8 cellular contexts compared by ENCODE assay signal in the genomic region with DNA sequence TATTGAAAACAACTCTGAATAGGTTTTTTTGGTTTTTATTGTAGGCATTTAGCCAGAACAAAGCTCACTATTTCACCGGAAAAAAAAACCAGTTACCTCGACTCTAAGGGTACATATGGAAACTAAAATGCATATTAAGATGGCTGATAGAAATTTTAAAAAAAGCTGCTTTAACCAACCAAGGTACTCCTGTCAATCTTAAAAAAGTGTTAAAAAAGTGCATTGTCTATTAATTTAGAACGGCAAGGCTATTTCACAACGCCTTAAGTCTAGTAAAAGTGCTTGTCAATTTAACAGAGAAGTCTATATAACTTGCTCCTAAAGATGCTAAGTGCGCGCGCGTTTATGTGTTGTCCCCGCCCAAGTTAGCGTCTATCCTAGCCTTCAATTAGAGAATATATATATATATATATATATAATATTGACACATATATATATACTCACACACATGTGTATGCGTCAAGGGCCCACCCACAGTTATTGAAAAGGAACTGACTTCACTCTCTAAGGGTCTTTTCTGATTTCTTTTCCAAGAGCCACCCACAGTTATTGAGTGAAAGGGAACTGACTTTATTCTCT. TPM values are rescaled to one million over a fixed set of nuclear protein-coding genes. Genes with fewer than 3 reads are reported as not detected.
DNase-seq lines count a peak whose midpoint lies in the region; ATAC-seq, FAIRE-seq and TF ChIP-seq lines count a peak whose summit lies in the region.

No MANE protein-coding gene starts in this region.

- RAD21 ChIA-PET in GM12878 (lab: Charles Lee; ENCODE audit: unreplicated experiment) = no interaction called here

- no peak for TF ChIP-seq POLR2A in GM12878 (IDR thresholded peaks at IDR 0.05; ENCODE audit: low read depth, low read length)

- POLR2A ChIA-PET in GM12878 (lab: Charles Lee) = interaction anchor here (0.7 kb wide), 1 partner anchor 14 kb away, joined by 3 read pairs; no protein-coding TSS in a partner anchor

- SMC1A ChIA-PET in GM12878 (lab: Charles Lee; ENCODE audit: uncharacterized antibody, unreplicated experiment) = no interaction called here

- no peak for FAIRE-seq in GM12878 (lab: Jason Lieb, UNC)

- H3K9me3 ChIP-seq in BLaER1 = no peaks in the 10 kb centered on the region; the same call in 1 of the 2 replicates
- H3K9me3 ChIP-seq in GM12878 (replicated peaks; ENCODE audit: control insufficient read depth, insufficient read depth, low read length) = no peaks in the 10 kb centered on the region
- H3K9me3 ChIP-seq in mucosa of rectum (ENCODE audit: control insufficient read depth in 2 of 2, low read length in 2 of 2) = no peaks in the 10 kb centered on the region

- peak; percentile 12 for DNase-seq in HT-29 (ENCODE audit: low spot score)
- no peak for DNase-seq in GM12878 (ENCODE audit: low read depth, low spot score)
- DNase-seq in activated CD4-positive, CD25-positive, alpha-beta regulatory T cell (lab: John Stamatoyannopoulos, UW) = no peak
- DNase-seq in hippocampal formation (lab: John Stamatoyannopoulos, UW) = no peak
- no peak for DNase-seq in dedifferentiated amniotic fluid mesenchymal stem cell (ENCODE audit: extremely low spot score)
- DNase-seq in caudate nucleus (lab: John Stamatoyannopoulos, UW) = no peak

- TF ChIP-seq EP300 in GM12878 (IDR thresholded peaks at IDR 0.05; ENCODE audit: borderline replicate concordance in 1 of 2, control insufficient read depth in 1 of 2, low read depth in 2 of 2, low read length in 2 of 2) = no peak

- H2AFZ ChIP-seq in GM12878 (ENCODE audit: control insufficient read depth, low read depth, low read length) = peak overlapping the region; percentile 79

- peak overlapping the region; percentile 90 for H3K4me3 ChIP-seq in BLaER1
- peak overlapping the region; percentile 100 for H3K4me3 ChIP-seq in GM12878
- peak overlapping the region; percentile 91 to 95 for H3K4me3 ChIP-seq in mucosa of rectum (ENCODE audit: low read length in 2 of 2)

- peak overlapping the region; percentile 88 for H3K9ac ChIP-seq in BLaER1
- peak overlapping the region; percentile 88 for H3K9ac ChIP-seq in GM12878 (ENCODE audit: control insufficient read depth, insufficient read depth, low read length)
- peak overlapping the region in 1 of 2 donors; percentile 66 for H3K9ac ChIP-seq in mucosa of rectum (ENCODE audit: low read depth in 1 of 2, low read length in 2 of 2)

- WGBS in GM12878 (ENCODE audit: insufficient coverage, insufficient replicate concordance, low lambda C conversion rate, missing lambda C conversion rate) = 1% methylated on average over 11 of the region's 11 CpGs

- peaks cover 33% of the 10 kb centered on the region for H3K4me1 ChIP-seq in BLaER1
- H3K4me1 ChIP-seq in GM12878 (ENCODE audit: control insufficient read depth, insufficient read depth, low read length) = no peaks in the 10 kb centered on the region
- peaks cover 4 to 9% of the 10 kb centered on the region in 2 donors for H3K4me1 ChIP-seq in mucosa of rectum (ENCODE audit: control insufficient read depth in 2 of 2, insufficient read depth in 2 of 2, low read length in 2 of 2)

- H3K27ac ChIP-seq in BLaER1 = peak overlapping the region; percentile 86
- H3K27ac ChIP-seq in GM12878 (ENCODE audit: control insufficient read depth, insufficient read depth) = peak overlapping the region; percentile 83
- H3K27ac ChIP-seq in mucosa of rectum (ENCODE audit: low read depth in 2 of 2, low read length in 2 of 2) = no peak overlapping the region
- no peak overlapping the region for H3K27ac ChIP-seq in caudate nucleus (ENCODE audit: low read depth, low read length)

- no peak for TF ChIP-seq CTCF in GM12878 (IDR thresholded peaks at IDR 0.05 in 2 of 3, conservative IDR thresholded peaks at IDR 0.05 in 1 of 3; ENCODE audit: control insufficient read depth in 2 of 3, extremely low read depth in 1 of 3, insufficient read depth in 1 of 3, low read depth in 3 of 3, low read length in 3 of 3)

- in situ Hi-C loops in GM12878 (cut with MboI) = no loop called here

- TF ChIP-seq RAD21 in GM12878 (IDR thresholded peaks at IDR 0.05; ENCODE audit: insufficient read depth, low read depth, low read length) = no peak

- H4K20me1 ChIP-seq in BLaER1 = no peaks in the 10 kb centered on the region
- H4K20me1 ChIP-seq in GM12878 (ENCODE audit: control insufficient read depth, insufficient read depth) = no peaks in the 10 kb centered on the region

- no peak for ATAC-seq in GM12878

- H3K4me2 ChIP-seq in BLaER1 (peak overlapping the region; percentile 73), GM12878 (ENCODE audit: control insufficient read depth, insufficient read depth) (peak overlapping the region; percentile 64; the same call in 1 of the 2 replicates)

- H3K27me3 ChIP-seq in BLaER1 = no peaks in the 10 kb centered on the region
- no peaks in the 10 kb centered on the region for H3K27me3 ChIP-seq in GM12878 (replicated peaks in 1 of 2; ENCODE audit: control insufficient read depth in 2 of 2, insufficient read depth in 2 of 2, low read length in 1 of 2)
- H3K27me3 ChIP-seq in mucosa of rectum (ENCODE audit: control insufficient read depth in 2 of 2, insufficient read depth in 2 of 2, low read length in 2 of 2) = no peaks in the 10 kb centered on the region

- CTCF ChIA-PET in GM12878 (lab: Yijun Ruan, JAX) = no interaction called here

- peaks cover 26% of the 10 kb centered on the region; the same call in 1 of the 2 replicates for H3K36me3 ChIP-seq in BLaER1
- no peaks in the 10 kb centered on the region for H3K36me3 ChIP-seq in GM12878 (ENCODE audit: control insufficient read depth in 2 of 2, insufficient read depth in 2 of 2, low read length in 1 of 2)
- no peaks in the 10 kb centered on the region for H3K36me3 ChIP-seq in mucosa of rectum (ENCODE audit: control insufficient read depth in 2 of 2, insufficient read depth in 2 of 2, low read length in 2 of 2)

- no TSS peak for BruUV-seq in GM12878 (replicated peaks; lab: Mats Ljungman, UMichigan)

- intact Hi-C loops in GM12878 (cut with micrococcal nuclease; ENCODE audit: unreplicated experiment) = no loop called here

- H3K79me2 ChIP-seq in GM12878 (ENCODE audit: control insufficient read depth, insufficient read depth, low read length) = peaks cover 58% of the 10 kb centered on the region

TF ChIP-seq in GM12878, 131 proteins besides CTCF, POLR2A, EP300 and RAD21 (continues in another document):
- TF ChIP-seq KLF5 (IDR thresholded peaks at IDR 0.05; ENCODE audit: partially characterized antibody) (no peak), NRF1 (conservative IDR thresholded peaks at IDR 0.05; ENCODE audit: low read depth, low read length) (no peak), RUNX3 (IDR thresholded peaks at IDR 0.05; ENCODE audit: low read length) (no peak), RFX5 (IDR thresholded peaks at IDR 0.05; ENCODE audit: low read depth, low read length) (no peak), KDM1A (IDR thresholded peaks at IDR 0.05; ENCODE audit: borderline replicate concordance) (no peak), BHLHE40 (IDR thresholded peaks at IDR 0.05; ENCODE audit: borderline replicate concordance in 1 of 2, low read depth in 2 of 2, low read length in 1 of 2) (no peak), RAD51 (IDR thresholded peaks at IDR 0.05) (no peak)
- TF ChIP-seq, protein P1, sequence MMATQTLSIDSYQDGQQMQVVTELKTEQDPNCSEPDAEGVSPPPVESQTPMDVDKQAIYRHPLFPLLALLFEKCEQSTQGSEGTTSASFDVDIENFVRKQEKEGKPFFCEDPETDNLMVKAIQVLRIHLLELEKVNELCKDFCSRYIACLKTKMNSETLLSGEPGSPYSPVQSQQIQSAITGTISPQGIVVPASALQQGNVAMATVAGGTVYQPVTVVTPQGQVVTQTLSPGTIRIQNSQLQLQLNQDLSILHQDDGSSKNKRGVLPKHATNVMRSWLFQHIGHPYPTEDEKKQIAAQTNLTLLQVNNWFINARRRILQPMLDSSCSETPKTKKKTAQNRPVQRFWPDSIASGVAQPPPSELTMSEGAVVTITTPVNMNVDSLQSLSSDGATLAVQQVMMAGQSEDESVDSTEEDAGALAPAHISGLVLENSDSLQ (IDR thresholded peaks at IDR 0.05) = no peak

RNA-seq across cellular contexts. Expression of a gene that starts 0.9 kb away (rescaled TPM):
- 23.0 and 23.5 TPM in 2 replicates for total RNA-seq in HT-29 (2014; rRNA removed; shearing (Covaris generic))
- 63.9 and 69.3 TPM in 2 replicates for total RNA-seq in GM12878 (2013; cell fraction: nucleolus; rRNA removed)
- total RNA-seq in GM12878 (2014; rRNA removed) (43.8 and 50.5 TPM in 2 replicates), GM12878 (2014; rRNA removed; fragmentation: Illumina TruSeq; extraction: Trizol) (54.9 and 55.4 TPM in 2 replicates), GM12878 (2021) (36.4 and 36.9 TPM in 2 replicates)
- polyA plus RNA-seq in GM12878 (2011; ENCODE audit: low read depth) = 5.3 TPM
- polyA plus RNA-seq in GM12878 (2011; rRNA removed) (26.4 and 51.0 TPM in 2 replicates), GM12878 (2014; fragmentation: Illumina TruSeq; extraction: Trizol) (41.1 and 46.4 TPM in 2 replicates), GM12878 (2014; fragmentation: Nextera tagmentation; extraction: Ambion mirVana) (10 to 100 TPM; 16.2 to 16.4 TPM), GM12878 (2014; rRNA removed) (21.1 and 24.8 TPM in 2 replicates), GM12878 (2016; fragmentation: Nextera tagmentation; extraction: Ambion mirVana) (10 to 100 TPM; 25.8 to 26.3 TPM)
- polyA plus RNA-seq in GM12878 (2011; cell fraction: cytosol; rRNA removed) = 7.0 and 8.0 TPM in 2 replicates
- polyA plus RNA-seq in GM12878 (2011; cell fraction: nucleus; rRNA removed) = 38.3 and 53.2 TPM in 2 replicates
- polyA plus RNA-seq in GM12878 (2012) = 9.7 and 15.1 TPM in 2 replicates
- polyA minus RNA-seq in GM12878 (2011; rRNA and poly(A)+ RNA removed) = 28.2 and 34.5 TPM in 2 replicates
- polyA minus RNA-seq in GM12878 (2011; cell fraction: cytosol; rRNA and poly(A)+ RNA removed) = 12.3 and 18.1 TPM in 2 replicates
- polyA minus RNA-seq in GM12878 (2011; cell fraction: nucleus; rRNA and poly(A)+ RNA removed) = 39.3 and 54.2 TPM in 2 replicates

RNA-seq across cellular contexts. Expression of a gene that starts 55.6 kb away (rescaled TPM):
- total RNA-seq in HT-29 (2014; rRNA removed; shearing (Covaris generic)) = 1.6 and 1.7 TPM in 2 replicates
- 19.2 and 20.0 TPM in 2 replicates for total RNA-seq in GM12878 (2013; cell fraction: nucleolus; rRNA removed)
- total RNA-seq in GM12878 (2014; rRNA removed) (2.5 and 3.4 TPM in 2 replicates), GM12878 (2014; rRNA removed; fragmentation: Illumina TruSeq; extraction: Trizol) (4.2 and 4.8 TPM in 2 replicates), GM12878 (2021) (3.7 and 3.9 TPM in 2 replicates)
- 0.85 TPM for polyA plus RNA-seq in GM12878 (2011; ENCODE audit: low read depth)
- polyA plus RNA-seq in GM12878 (2011; rRNA removed) (4.2 and 7.7 TPM in 2 replicates), GM12878 (2014; fragmentation: Illumina TruSeq; extraction: Trizol) (2.5 and 3.7 TPM in 2 replicates), GM12878 (2014; fragmentation: Nextera tagmentation; extraction: Ambion mirVana) (1 to 10 TPM in 1 of 2 experiments, under 1 TPM in 1; 0.91 to 1.2 TPM), GM12878 (2014; rRNA removed) (1.2 TPM in 2 replicates), GM12878 (2016; fragmentation: Nextera tagmentation; extraction: Ambion mirVana) (1 to 10 TPM; 2.0 to 2.2 TPM)
- 1.1 and 1.7 TPM in 2 replicates for polyA plus RNA-seq in GM12878 (2011; cell fraction: cytosol; rRNA removed)
- polyA plus RNA-seq in GM12878 (2011; cell fraction: nucleus; rRNA removed) = 3.6 and 4.0 TPM in 2 replicates
- polyA plus RNA-seq in GM12878 (2012) = 1.6 and 2.4 TPM in 2 replicates
- 8.9 and 12.7 TPM in 2 replicates for polyA minus RNA-seq in GM12878 (2011; rRNA and poly(A)+ RNA removed)
- polyA minus RNA-seq in GM12878 (2011; cell fraction: cytosol; rRNA and poly(A)+ RNA removed) = 3.5 and 4.8 TPM in 2 replicates
- 8.0 and 9.1 TPM in 2 replicates for polyA minus RNA-seq in GM12878 (2011; cell fraction: nucleus; rRNA and poly(A)+ RNA removed)

Comparison
In these comparisons a context has a peak if more than half of its experiments do, and no peak if none do; other contexts are left out.
1. H3K27ac ChIP-seq: peak in BLaER1 (single experiment) and GM12878 (single experiment); none in mucosa of rectum (0 of 2) and caudate nucleus (single experiment).
2. Peak in every context shown above with its lines, with median percentiles within 50 percentile points of each other: H3K4me3 ChIP-seq.